ENCODE assay signal across 9 cellular contexts in genomic region chr1:192311281-192311680, GRCh38. TPM values are rescaled to one million over a fixed set of nuclear protein-coding genes. Genes with fewer than 3 reads are reported as not detected.
DNase-seq lines count a peak whose midpoint lies in the region; ATAC-seq, FAIRE-seq and TF ChIP-seq lines count a peak whose summit lies in the region.
"Had no signal": no experiment of that assay in that cellular context is flagged by ENCODE, and none has a peak within 500 bp of the region (broad histone marks: within the 10 kb centered on the region; RNA-seq: fewer than 3 reads in every experiment).

No MANE protein-coding gene starts in this region.

- no peak overlapping the region for H3K4me3 Mint-ChIP-seq in nephron

- no peaks in the 10 kb centered on the region for H3K4me1 ChIP-seq in K562 (replicated peaks in 1 of 2; ENCODE audit: control insufficient read depth in 2 of 2, insufficient read depth in 2 of 2, low read length in 2 of 2)

- no peak overlapping the region for H3K9ac ChIP-seq in K562 (ENCODE audit: insufficient read depth in 1 of 2, low read depth in 2 of 2, low read length in 2 of 2)

- no peak overlapping the region for H3K4me3 ChIP-seq in K562

- no peaks in the 10 kb centered on the region for H3K27me3 ChIP-seq in K562 (ENCODE audit: control insufficient read depth in 2 of 2, insufficient read depth in 2 of 2, low read length in 2 of 2)

- TF ChIP-seq EP300 in K562 (IDR thresholded peaks at IDR 0.05; ENCODE audit: low read length): no peak

- peak; percentile 68 to 82 for TF ChIP-seq RAD21 in K562 (CRISPR knock-in tag; conservative IDR thresholded peaks at IDR 0.05 in 1 of 2, IDR thresholded peaks at IDR 0.05 in 1 of 2)

- peaks cover 4% of the 10 kb centered on the region for H3K36me3 Mint-ChIP-seq in nephron (ENCODE audit: low read depth)

- POLR2A ChIA-PET in GM10248 (lab: Yijun Ruan, JAX): no interaction called here
- POLR2A ChIA-PET in K562 (lab: Yijun Ruan, JAX): no interaction called here

- no TSS peak for BruUV-seq in K562 (replicated peaks; lab: Mats Ljungman, UMichigan)

- intact Hi-C loops in K562 (cut with micrococcal nuclease): loop anchor here (2.0 to 5.0 kb wide), 2 partner anchors 318 to 419 kb away; no protein-coding TSS in a partner anchor

- H3K9me1 ChIP-seq in K562 (ENCODE audit: control insufficient read depth, insufficient read depth, low read length): no peaks in the 10 kb centered on the region

- no peaks in the 10 kb centered on the region for H3K79me2 ChIP-seq in K562 (ENCODE audit: control insufficient read depth, insufficient read depth, low read length)

- H3K9me3 Mint-ChIP-seq in nephron: peaks cover 10% of the 10 kb centered on the region

- H4K20me1 ChIP-seq in K562 (replicated peaks; ENCODE audit: control insufficient read depth, insufficient read depth, low read length): no peaks in the 10 kb centered on the region

- H3K9me3 ChIP-seq in K562 (replicated peaks; ENCODE audit: control insufficient read depth, insufficient read depth, low read depth, low read length): peaks cover 5% of the 10 kb centered on the region

- DNase-seq in GM10248 (ENCODE audit: extremely low spot score) (no peak), NAMALWA (ENCODE audit: low spot score) (peak; percentile 32), K562 (ENCODE audit: extremely low read depth in 1 of 4, low spot score in 3 of 4) (peak in 2 of 4 experiments; percentile 28 to 56), NCI-H1417 treated with DMSO at 0.1 percent for 48 hours (lab: John Stamatoyannopoulos, UW) (no peak)
- DNase-seq in activated CD4-positive, CD25-positive, alpha-beta regulatory T cell (lab: John Stamatoyannopoulos, UW): no peak
- DNase-seq in activated T-cell treated with anti-CD3 and anti-CD28 coated beads, Interleukin-2, amount 50 U/mL, for 1 hour: no peak
- DNase-seq: effector CD4-positive, alpha-beta T cell had no signal

- H3K4me1 Mint-ChIP-seq in nephron: no peaks in the 10 kb centered on the region

- 0% methylated on average over 1 of the region's 1 CpG for WGBS in K562 (ENCODE audit: insufficient coverage, low coverage, missing lambda C conversion rate)

- no peak overlapping the region for H3K27ac Mint-ChIP-seq in nephron

- ATAC-seq in K562: peak; percentile 72
- no peak for ATAC-seq in HG03457 (IDR thresholded peaks at IDR 0.05; ENCODE audit: unreplicated experiment)

- no peak for FAIRE-seq in K562 (lab: Jason Lieb, UNC)

- CTCF ChIA-PET in GM10248 (lab: Yijun Ruan, JAX) (no interaction called here), K562 (lab: Yijun Ruan, JAX; ENCODE audit: low intra/inter-chr PET ratio) (no interaction called here)

- no peaks in the 10 kb centered on the region for H3K27me3 Mint-ChIP-seq in nephron (ENCODE audit: low read depth)

- no peak for TF ChIP-seq POLR2A in K562 (conservative IDR thresholded peaks at IDR 0.05)

- peak; percentile 22 for TF ChIP-seq CTCF in GM10248 (IDR thresholded peaks at IDR 0.05; ENCODE audit: control extremely low read depth, extremely low read depth, low read depth, missing control alignments)
- peak in 2 of 3 experiments; percentile 45 to 62; a peak in 3 of 6 replicates for TF ChIP-seq CTCF in K562 (IDR thresholded peaks at IDR 0.05 in 2 of 3, conservative IDR thresholded peaks at IDR 0.05 in 1 of 3; ENCODE audit: insufficient read depth in 2 of 3, low read depth in 1 of 3, low read length in 3 of 3)
- peak; percentile 63 to 73 (median 66) for TF ChIP-seq CTCF in nephron (IDR thresholded peaks at IDR 0.05; ENCODE audit: unreplicated experiment in 3 of 3)

- H3K27ac ChIP-seq in K562 (ENCODE audit: extremely low read depth, low read depth, low read length): no peak overlapping the region

- in situ Hi-C loops in K562 (cut with MboI): no loop called here

- no peak overlapping the region for H3K4me2 ChIP-seq in K562 (ENCODE audit: insufficient read depth, low read length)

- no peaks in the 10 kb centered on the region for H3K36me3 ChIP-seq in K562 (ENCODE audit: control insufficient read depth, insufficient read depth, low read length)

- no peak overlapping the region for H2AFZ ChIP-seq in K562 (ENCODE audit: low read depth, low read length)

TF ChIP-seq in K562, 482 proteins besides CTCF, POLR2A, EP300 and RAD21:
- no peak for TF ChIP-seq SMARCB1 (IDR thresholded peaks at IDR 0.05; ENCODE audit: insufficient read length, low read depth)
- no peak for TF ChIP-seq NR1H2 (CRISPR knock-in tag; IDR thresholded peaks at IDR 0.05)
- TF ChIP-seq, protein P1, sequence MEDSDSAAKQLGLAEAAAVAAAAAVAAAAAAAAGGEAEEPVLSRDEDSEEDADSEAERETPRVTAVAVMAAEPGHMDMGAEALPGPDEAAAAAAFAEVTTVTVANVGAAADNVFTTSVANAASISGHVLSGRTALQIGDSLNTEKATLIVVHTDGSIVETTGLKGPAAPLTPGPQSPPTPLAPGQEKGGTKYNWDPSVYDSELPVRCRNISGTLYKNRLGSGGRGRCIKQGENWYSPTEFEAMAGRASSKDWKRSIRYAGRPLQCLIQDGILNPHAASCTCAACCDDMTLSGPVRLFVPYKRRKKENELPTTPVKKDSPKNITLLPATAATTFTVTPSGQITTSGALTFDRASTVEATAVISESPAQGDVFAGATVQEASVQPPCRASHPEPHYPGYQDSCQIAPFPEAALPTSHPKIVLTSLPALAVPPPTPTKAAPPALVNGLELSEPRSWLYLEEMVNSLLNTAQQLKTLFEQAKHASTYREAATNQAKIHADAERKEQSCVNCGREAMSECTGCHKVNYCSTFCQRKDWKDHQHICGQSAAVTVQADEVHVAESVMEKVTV (CRISPR knock-in tag; IDR thresholded peaks at IDR 0.05): 0 out of 2 replicates have a peak, but pooled peaks have one; percentile 26
- no peak for TF ChIP-seq GTF2E2 (tag; IDR thresholded peaks at IDR 0.05)
- TF ChIP-seq ATF6 (CRISPR knock-in tag; IDR thresholded peaks at IDR 0.05): no peak
- peak; percentile 39; the same call in 1 of the 2 replicates for TF ChIP-seq ZNF384 (IDR thresholded peaks at IDR 0.05; ENCODE audit: low read depth, low read length)
- TF ChIP-seq ZNF12 (CRISPR knock-in tag; IDR thresholded peaks at IDR 0.05): no peak
- no peak for TF ChIP-seq TRIM25 (IDR thresholded peaks at IDR 0.05; ENCODE audit: borderline replicate concordance)
- 0 out of 2 replicates have a peak, but pooled peaks have one; percentile 30 for TF ChIP-seq SMC3 (conservative IDR thresholded peaks at IDR 0.05; ENCODE audit: insufficient read depth, low read depth, low read length)
- TF ChIP-seq ZNF197 (CRISPR knock-in tag; IDR thresholded peaks at IDR 0.05; ENCODE audit: low read depth): no peak

RNA-seq across cellular contexts. Expression of gene RGS21, which starts 5.5 kb away (rescaled TPM):
- total RNA-seq in K562 (2011; cell fraction: chromatin; rRNA removed; ENCODE audit: low replicate concordance): not detected in 2 replicates
- not detected in 2 replicates for total RNA-seq in K562 (2011; cell fraction: nucleolus; rRNA removed)
- not detected in 2 replicates for total RNA-seq in K562 (2011; cell fraction: nucleoplasm; rRNA removed)
- not detected in 2 replicates for total RNA-seq in K562 (2014; rRNA removed)
- not detected in 2 replicates for total RNA-seq in K562 (2014; rRNA removed; fragmentation: Illumina TruSeq; extraction: Trizol)
- total RNA-seq in K562 (2015; rRNA removed; fragmentation: Illumina TruSeq; extraction: Trizol): not detected in 2 replicates
- total RNA-seq in K562 (2021): not detected in 2 replicates
- polyA plus RNA-seq in K562 (2011; rRNA removed): not detected in 2 replicates
- polyA plus RNA-seq in K562 (2011; cell fraction: cytosol; rRNA removed): not detected in 2 replicates
- not detected in 2 replicates for polyA plus RNA-seq in K562 (2011; cell fraction: nucleus; rRNA removed)
- not detected in 2 replicates for polyA plus RNA-seq in K562 (2012)
- not detected in 2 replicates for polyA plus RNA-seq in K562 (2014; fragmentation: Illumina TruSeq; extraction: Trizol)
- not detected for polyA plus RNA-seq in K562 (2014; fragmentation: Nextera tagmentation; extraction: Ambion mirVana)
- polyA plus RNA-seq in K562 (2014; rRNA removed): not detected in 2 replicates
- polyA minus RNA-seq in K562 (2011; rRNA and poly(A)+ RNA removed): not detected in 2 replicates
- not detected in 2 replicates for polyA minus RNA-seq in K562 (2011; cell fraction: cytosol; rRNA and poly(A)+ RNA removed)
- polyA minus RNA-seq in K562 (2011; cell fraction: nucleus; rRNA and poly(A)+ RNA removed): not detected in 2 replicates
